ENCODE assay signal across 19 cellular contexts in genomic region chr2:186530314-186530713, GRCh38. TPM values are rescaled to one million over a fixed set of nuclear protein-coding genes. Genes with fewer than 3 reads are reported as not detected.
DNase-seq lines count a peak whose midpoint lies in the region; ATAC-seq, FAIRE-seq and TF ChIP-seq lines count a peak whose summit lies in the region.
"Had no signal": no experiment of that assay in that cellular context is flagged by ENCODE, and none has a peak within 500 bp of the region (broad histone marks: within the 10 kb centered on the region; RNA-seq: fewer than 3 reads in every experiment).

No MANE protein-coding gene starts in this region.

- peak overlapping the region; percentile 90 for H3K27ac Mint-ChIP-seq in mesothelial cell of epicardium
- H3K27ac Mint-ChIP-seq: B cell; CD4-positive, alpha-beta T cell; CD8-positive, alpha-beta T cell had no signal

- H3K9me1 ChIP-seq in K562 (ENCODE audit: control insufficient read depth, insufficient read depth, low read length), result no peaks in the 10 kb centered on the region

- POLR2A ChIA-PET in HepG2 (lab: Yijun Ruan, JAX), result interaction anchor here (3.5 kb wide), 1 partner anchor 59 kb away, joined by 20 read pairs; the partner anchor contains the start of gene ITGAV
- POLR2A ChIA-PET in K562 (lab: Yijun Ruan, JAX), result interaction anchor here (0.9 kb wide), 1 partner anchor 11 kb away, joined by 3 read pairs; no protein-coding TSS in a partner anchor

- DNase-seq in HepG2 (ENCODE audit: low spot score) (peak; percentile 63), right lobe of liver (no peak), K562 (ENCODE audit: extremely low read depth in 1 of 4, low spot score in 3 of 4) (no peak), mesothelial cell of epicardium (ENCODE audit: low spot score in 2 of 2, unreplicated experiment in 2 of 2) (no peak), NOMO-1 (lab: John Stamatoyannopoulos, UW; ENCODE audit: unreplicated experiment in 2 of 2) (no peak), hypothalamus (lab: John Stamatoyannopoulos, UW) (no peak)
- DNase-seq: AML-193; Caco-2; Calu3; CD4-positive, alpha-beta T cell; CD8-positive, alpha-beta T cell; DMS79 treated with DMSO at 0.1 percent for 48 hours; GF-D8 had no signal

- TF ChIP-seq EP300 in HepG2 (IDR thresholded peaks at IDR 0.05; ENCODE audit: low read depth in 2 of 2, low read length in 2 of 2), result no peak
- no peak for TF ChIP-seq EP300 in HepG2 (CRISPR knock-in tag; IDR thresholded peaks at IDR 0.05; ENCODE audit: borderline replicate concordance)
- no peak for TF ChIP-seq EP300 in K562 (IDR thresholded peaks at IDR 0.05; ENCODE audit: low read length)

- no peak overlapping the region for H3K4me3 ChIP-seq in HepG2 (replicated peaks in 1 of 3; ENCODE audit: insufficient read depth in 1 of 3, low read depth in 2 of 3, low read length in 3 of 3)
- H3K4me3 ChIP-seq in right lobe of liver, result no peak overlapping the region
- H3K4me3 ChIP-seq in K562, result no peak overlapping the region
- H3K4me3 ChIP-seq: A549; BLaER1 treated with 17β-estradiol and CSF1 and Interleukin-3, amounts not matched to agents 10 nM and 100 nM had no signal

- no peak overlapping the region for H3K27ac ChIP-seq in HepG2 (ENCODE audit: extremely low read length, insufficient read depth, low read length)
- no peak overlapping the region for H3K27ac ChIP-seq in right lobe of liver
- H3K27ac ChIP-seq in K562 (ENCODE audit: extremely low read depth, low read depth, low read length), result no peak overlapping the region
- H3K27ac ChIP-seq: 22Rv1; A549; BLaER1 treated with 17β-estradiol and CSF1 and Interleukin-3, amounts not matched to agents 10 nM and 100 nM; C4-2B had no signal

- H3K79me2 ChIP-seq in HepG2 (ENCODE audit: insufficient read depth, low read length), result no peaks in the 10 kb centered on the region
- H3K79me2 ChIP-seq in K562 (ENCODE audit: control insufficient read depth, insufficient read depth, low read length), result no peaks in the 10 kb centered on the region

- intact Hi-C loops in HepG2 (cut with micrococcal nuclease; ENCODE audit: unreplicated experiment) (no loop called here), right lobe of liver (cut with DNase I) (no loop called here), K562 (cut with micrococcal nuclease) (no loop called here)

- H3K4me1 Mint-ChIP-seq in mesothelial cell of epicardium, result peaks cover 31% of the 10 kb centered on the region
- H3K4me1 Mint-ChIP-seq: B cell had no signal

- H4K20me1 ChIP-seq in HepG2 (ENCODE audit: insufficient read depth, low read length) (no peaks in the 10 kb centered on the region), K562 (replicated peaks; ENCODE audit: control insufficient read depth, insufficient read depth, low read length) (no peaks in the 10 kb centered on the region)
- H4K20me1 ChIP-seq: BLaER1 treated with 17β-estradiol and CSF1 and Interleukin-3, amounts not matched to agents 10 nM and 100 nM had no signal

- TF ChIP-seq CTCF in HepG2 (CRISPR knock-in tag; IDR thresholded peaks at IDR 0.05) (no peak), right lobe of liver (IDR thresholded peaks at IDR 0.05) (no peak), K562 (IDR thresholded peaks at IDR 0.05 in 2 of 3, conservative IDR thresholded peaks at IDR 0.05 in 1 of 3; ENCODE audit: insufficient read depth in 2 of 3, low read depth in 1 of 3, low read length in 3 of 3) (no peak), mesothelial cell of epicardium (IDR thresholded peaks at IDR 0.05; ENCODE audit: unreplicated experiment) (no peak)

- H3K9ac ChIP-seq in HepG2 (ENCODE audit: insufficient read depth, low read depth, low read length) (no peak overlapping the region), K562 (ENCODE audit: insufficient read depth in 1 of 2, low read depth in 2 of 2, low read length in 2 of 2) (no peak overlapping the region)
- H3K9ac ChIP-seq: BLaER1 treated with 17β-estradiol and CSF1 and Interleukin-3, amounts not matched to agents 10 nM and 100 nM had no signal

- H3K4me1 ChIP-seq in HepG2 (ENCODE audit: insufficient read depth, low read length) (peaks cover 48% of the 10 kb centered on the region), right lobe of liver (peaks cover 0 to 6% (median 0%) of the 10 kb centered on the region in 4 donors), K562 (replicated peaks in 1 of 2; ENCODE audit: control insufficient read depth in 2 of 2, insufficient read depth in 2 of 2, low read length in 2 of 2) (peaks cover 3 to 7% of the 10 kb centered on the region in 2 experiments; a peak in 3 of 5 replicates)
- H3K4me1 ChIP-seq: BLaER1 treated with 17β-estradiol and CSF1 and Interleukin-3, amounts not matched to agents 10 nM and 100 nM had no signal

- in situ Hi-C loops in HepG2 (cut with HindIII; ENCODE audit: extremely low pct_ligation_motif_present, low pct_unique_long_range_greater_than_20kb) (no loop called here), K562 (cut with MboI) (no loop called here)

- H3K4me2 ChIP-seq in HepG2 (ENCODE audit: low read depth, low read length) (no peak overlapping the region), K562 (ENCODE audit: insufficient read depth, low read length) (no peak overlapping the region)
- H3K4me2 ChIP-seq: A549; BLaER1 treated with 17β-estradiol and CSF1 and Interleukin-3, amounts not matched to agents 10 nM and 100 nM had no signal

- H3K27me3 Mint-ChIP-seq in mesothelial cell of epicardium (ENCODE audit: low read depth), result no peaks in the 10 kb centered on the region
- H3K27me3 Mint-ChIP-seq: B cell; CD4-positive, alpha-beta T cell had no signal

- CTCF ChIA-PET in HepG2 (lab: Yijun Ruan, JAX; ENCODE audit: low intra/inter-chr PET ratio, low total read pairs), result no interaction called here
- CTCF ChIA-PET in K562 (lab: Yijun Ruan, JAX; ENCODE audit: low intra/inter-chr PET ratio), result no interaction called here

- TF ChIP-seq POLR2A in HepG2 (IDR thresholded peaks at IDR 0.05; ENCODE audit: insufficient read depth in 1 of 2, low read depth in 2 of 2, low read length in 2 of 2) (no peak), right lobe of liver (IDR thresholded peaks at IDR 0.05) (no peak), K562 (conservative IDR thresholded peaks at IDR 0.05) (no peak)

- peaks cover 15% of the 10 kb centered on the region for H3K36me3 Mint-ChIP-seq in mesothelial cell of epicardium
- H3K36me3 Mint-ChIP-seq: CD8-positive, alpha-beta T cell had no signal

- no TSS peak for BruUV-seq in HepG2 (replicated peaks; lab: Mats Ljungman, UMichigan)
- BruUV-seq in K562 (replicated peaks; lab: Mats Ljungman, UMichigan), result no TSS peak

- no peak for FAIRE-seq in HepG2 (lab: Jason Lieb, UNC)
- FAIRE-seq in K562 (lab: Jason Lieb, UNC), result no peak
- FAIRE-seq: A549, GM19239 had no signal

- H3K9me3 Mint-ChIP-seq in mesothelial cell of epicardium, result peaks cover 20% of the 10 kb centered on the region
- H3K9me3 Mint-ChIP-seq: CD4-positive, alpha-beta T cell; CD8-positive, alpha-beta T cell had no signal

- ATAC-seq in HepG2, result peak; percentile 23; the same call in 1 of the 3 replicates
- no peak for ATAC-seq in right lobe of liver
- ATAC-seq in K562, result no peak
- ATAC-seq: CD8-positive, alpha-beta T cell had no signal

- H3K9me3 ChIP-seq in HepG2 (ENCODE audit: low read length) (no peaks in the 10 kb centered on the region), right lobe of liver (no peaks in the 10 kb centered on the region), K562 (replicated peaks; ENCODE audit: control insufficient read depth, insufficient read depth, low read depth, low read length) (no peaks in the 10 kb centered on the region)
- H3K9me3 ChIP-seq: A549, Caco-2 had no signal

- H3K27me3 ChIP-seq in HepG2 (ENCODE audit: control insufficient read depth in 1 of 2, insufficient read depth in 2 of 2, low read length in 2 of 2) (no peaks in the 10 kb centered on the region), right lobe of liver (no peaks in the 10 kb centered on the region), K562 (ENCODE audit: control insufficient read depth in 2 of 2, insufficient read depth in 2 of 2, low read length in 2 of 2) (no peaks in the 10 kb centered on the region)
- H3K27me3 ChIP-seq: BLaER1 treated with 17β-estradiol and CSF1 and Interleukin-3, amounts not matched to agents 10 nM and 100 nM had no signal

- no peak for TF ChIP-seq RAD21 in HepG2 (CRISPR knock-in tag; IDR thresholded peaks at IDR 0.05)
- TF ChIP-seq RAD21 in K562 (CRISPR knock-in tag; conservative IDR thresholded peaks at IDR 0.05 in 1 of 2, IDR thresholded peaks at IDR 0.05 in 1 of 2), result no peak

- H2AFZ ChIP-seq in HepG2 (ENCODE audit: low read length), result no peak overlapping the region
- no peak overlapping the region for H2AFZ ChIP-seq in K562 (ENCODE audit: low read depth, low read length)

- 73% methylated on average over 3 of the region's 3 CpGs for WGBS in HepG2 (ENCODE audit: low lambda C conversion rate)
- WGBS in right lobe of liver (ENCODE audit: insufficient coverage, low coverage, low lambda C conversion rate, missing lambda C conversion rate), result 85% methylated on average over 3 of the region's 3 CpGs
- WGBS in K562 (ENCODE audit: insufficient coverage, low coverage, missing lambda C conversion rate), result 47% methylated on average over 3 of the region's 3 CpGs

- H3K36me3 ChIP-seq in HepG2 (replicated peaks in 1 of 2; ENCODE audit: control insufficient read depth in 1 of 2, insufficient read depth in 2 of 2, low read length in 2 of 2) (no peaks in the 10 kb centered on the region), right lobe of liver (no peaks in the 10 kb centered on the region), K562 (ENCODE audit: control insufficient read depth, insufficient read depth, low read length) (no peaks in the 10 kb centered on the region)
- H3K36me3 ChIP-seq: BLaER1 treated with 17β-estradiol and CSF1 and Interleukin-3, amounts not matched to agents 10 nM and 100 nM had no signal

- H3K4me3 Mint-ChIP-seq in mesothelial cell of epicardium, result no peak overlapping the region
- H3K4me3 Mint-ChIP-seq: B cell; CD4-positive, alpha-beta T cell; CD8-positive, alpha-beta T cell had no signal

RNA-seq across cellular contexts. Expression of gene ZC3H15, which starts 44.3 kb away (rescaled TPM):
- total RNA-seq in HepG2 (2016; rRNA removed; fragmentation: Illumina TruSeq; extraction: Trizol) (168 and 286 TPM in 2 replicates), right lobe of liver (10 to 100 TPM; 20.7 to 41.2 (median 30.5) TPM), K562 (2014; rRNA removed) (121 and 156 TPM in 2 replicates), K562 (2014; rRNA removed; fragmentation: Illumina TruSeq; extraction: Trizol) (236 and 258 TPM in 2 replicates), K562 (2015; rRNA removed; fragmentation: Illumina TruSeq; extraction: Trizol) (196 and 209 TPM in 2 replicates), K562 (2021) (122 and 132 TPM in 2 replicates), mesothelial cell of epicardium (56.4 to 61.3 TPM (median 57.6 TPM) in 3 replicates)
- total RNA-seq in HepG2 (2016; cell fraction: cytosol; rRNA removed; fragmentation: Illumina TruSeq; extraction: Trizol; ENCODE audit: low read depth), result 39.3 and 41.4 TPM in 2 replicates
- total RNA-seq in HepG2 (2016; cell fraction: insoluble cytoplasmic fraction; rRNA removed; fragmentation: Illumina TruSeq; extraction: Trizol), result 174 and 286 TPM in 2 replicates
- 84.8 and 91.5 TPM in 2 replicates for total RNA-seq in HepG2 (2016; cell fraction: membrane; rRNA removed; fragmentation: Illumina TruSeq; extraction: Trizol)
- 113 and 129 TPM in 2 replicates for total RNA-seq in HepG2 (2016; cell fraction: nucleus; rRNA removed; fragmentation: Illumina TruSeq; extraction: Trizol)
- polyA plus RNA-seq in HepG2 (2011; rRNA removed) (52.4 and 84.6 TPM in 2 replicates), K562 (2011; rRNA removed) (145 and 211 TPM in 2 replicates), K562 (2014; fragmentation: Illumina TruSeq; extraction: Trizol) (227 and 286 TPM in 2 replicates), K562 (2014; fragmentation: Nextera tagmentation; extraction: Ambion mirVana) (100 to 1,000 TPM; 182 to 186 TPM), K562 (2014; rRNA removed) (182 and 189 TPM in 2 replicates)
- polyA plus RNA-seq in HepG2 (2011; cell fraction: cytosol; rRNA removed), result 36.7 and 43.7 TPM in 2 replicates
- polyA plus RNA-seq in HepG2 (2011; cell fraction: nucleus; rRNA removed), result 37.4 and 45.3 TPM in 2 replicates
- 101 and 115 TPM in 2 replicates for polyA plus RNA-seq in HepG2 (2012)
- 19.6 and 19.9 TPM in 2 replicates for polyA plus RNA-seq in HepG2 (2016; cell fraction: cytosol; fragmentation: Illumina TruSeq; extraction: Trizol; ENCODE audit: low read depth)
- 271 and 305 TPM in 2 replicates for polyA plus RNA-seq in HepG2 (2016; cell fraction: insoluble cytoplasmic fraction; fragmentation: Illumina TruSeq; extraction: Trizol; ENCODE audit: low read depth)
- polyA plus RNA-seq in HepG2 (2016; cell fraction: membrane; fragmentation: Illumina TruSeq; extraction: Trizol; ENCODE audit: low read depth), result 50.1 and 56.6 TPM in 2 replicates
- polyA plus RNA-seq in HepG2 (2016; cell fraction: nucleus; fragmentation: Illumina TruSeq; extraction: Trizol; ENCODE audit: insufficient read depth, low read depth), result 191 and 195 TPM in 2 replicates
- polyA minus RNA-seq in HepG2 (2011; rRNA and poly(A)+ RNA removed; ENCODE audit: low replicate concordance), result 7.5 and 12.5 TPM in 2 replicates
- polyA minus RNA-seq in HepG2 (2011; cell fraction: cytosol; rRNA and poly(A)+ RNA removed), result 40.4 and 47.8 TPM in 2 replicates
- polyA minus RNA-seq in HepG2 (2011; cell fraction: nucleus; rRNA and poly(A)+ RNA removed), result 119 and 132 TPM in 2 replicates
- total RNA-seq in K562 (2011; cell fraction: chromatin; rRNA removed; ENCODE audit: low replicate concordance), result 42.4 and 165 TPM in 2 replicates
- total RNA-seq in K562 (2011; cell fraction: nucleolus; rRNA removed), result 17.0 and 27.1 TPM in 2 replicates
- 58.4 and 78.7 TPM in 2 replicates for total RNA-seq in K562 (2011; cell fraction: nucleoplasm; rRNA removed)
- polyA plus RNA-seq in K562 (2011; cell fraction: cytosol; rRNA removed), result 32.2 and 67.4 TPM in 2 replicates
- polyA plus RNA-seq in K562 (2011; cell fraction: nucleus; rRNA removed), result 47.3 and 75.8 TPM in 2 replicates
- polyA plus RNA-seq in K562 (2012), result 104 and 142 TPM in 2 replicates
- polyA minus RNA-seq in K562 (2011; rRNA and poly(A)+ RNA removed), result 224 and 232 TPM in 2 replicates
- polyA minus RNA-seq in K562 (2011; cell fraction: cytosol; rRNA and poly(A)+ RNA removed), result 70.7 and 73.4 TPM in 2 replicates
- polyA minus RNA-seq in K562 (2011; cell fraction: nucleus; rRNA and poly(A)+ RNA removed), result 34.3 and 68.2 TPM in 2 replicates

RNA-seq across cellular contexts. Expression of gene ITGAV, which starts 59.5 kb away (rescaled TPM):
- total RNA-seq in HepG2 (2016; rRNA removed; fragmentation: Illumina TruSeq; extraction: Trizol) (35.8 and 60.4 TPM in 2 replicates), right lobe of liver (10 to 100 TPM; 16.3 to 48.4 (median 26.4) TPM), K562 (2014; rRNA removed) (10.4 and 10.7 TPM in 2 replicates), K562 (2014; rRNA removed; fragmentation: Illumina TruSeq; extraction: Trizol) (17.6 and 18.4 TPM in 2 replicates), K562 (2015; rRNA removed; fragmentation: Illumina TruSeq; extraction: Trizol) (16.2 and 16.5 TPM in 2 replicates), K562 (2021) (15.5 and 17.7 TPM in 2 replicates), mesothelial cell of epicardium (93.3 to 112 TPM (median 100 TPM) in 3 replicates)
- 3.7 and 6.3 TPM in 2 replicates for total RNA-seq in HepG2 (2016; cell fraction: cytosol; rRNA removed; fragmentation: Illumina TruSeq; extraction: Trizol; ENCODE audit: low read depth)
- total RNA-seq in HepG2 (2016; cell fraction: insoluble cytoplasmic fraction; rRNA removed; fragmentation: Illumina TruSeq; extraction: Trizol), result 33.3 and 58.5 TPM in 2 replicates
- 7.7 and 8.2 TPM in 2 replicates for total RNA-seq in HepG2 (2016; cell fraction: membrane; rRNA removed; fragmentation: Illumina TruSeq; extraction: Trizol)
- total RNA-seq in HepG2 (2016; cell fraction: nucleus; rRNA removed; fragmentation: Illumina TruSeq; extraction: Trizol), result 74.9 and 86.9 TPM in 2 replicates
- polyA plus RNA-seq in HepG2 (2011; rRNA removed) (52.0 and 59.1 TPM in 2 replicates), K562 (2011; rRNA removed) (16.2 and 16.3 TPM in 2 replicates), K562 (2014; fragmentation: Illumina TruSeq; extraction: Trizol) (8.5 and 10.3 TPM in 2 replicates), K562 (2014; fragmentation: Nextera tagmentation; extraction: Ambion mirVana) (1 to 10 TPM; 3.7 to 4.6 TPM), K562 (2014; rRNA removed) (7.4 and 8.8 TPM in 2 replicates)
- polyA plus RNA-seq in HepG2 (2011; cell fraction: cytosol; rRNA removed), result 21.6 and 34.2 TPM in 2 replicates
- polyA plus RNA-seq in HepG2 (2011; cell fraction: nucleus; rRNA removed), result 55.2 and 64.5 TPM in 2 replicates
- 25.9 and 41.2 TPM in 2 replicates for polyA plus RNA-seq in HepG2 (2012)
- 0.74 and 0.83 TPM in 2 replicates for polyA plus RNA-seq in HepG2 (2016; cell fraction: cytosol; fragmentation: Illumina TruSeq; extraction: Trizol; ENCODE audit: low read depth)
- 14.0 and 15.7 TPM in 2 replicates for polyA plus RNA-seq in HepG2 (2016; cell fraction: insoluble cytoplasmic fraction; fragmentation: Illumina TruSeq; extraction: Trizol; ENCODE audit: low read depth)
- polyA plus RNA-seq in HepG2 (2016; cell fraction: membrane; fragmentation: Illumina TruSeq; extraction: Trizol; ENCODE audit: low read depth), result 1.8 and 2.3 TPM in 2 replicates
- 56.7 and 59.3 TPM in 2 replicates for polyA plus RNA-seq in HepG2 (2016; cell fraction: nucleus; fragmentation: Illumina TruSeq; extraction: Trizol; ENCODE audit: insufficient read depth, low read depth)
- polyA minus RNA-seq in HepG2 (2011; rRNA and poly(A)+ RNA removed; ENCODE audit: low replicate concordance), result 22.8 and 55.2 TPM in 2 replicates
- polyA minus RNA-seq in HepG2 (2011; cell fraction: cytosol; rRNA and poly(A)+ RNA removed), result 138 and 152 TPM in 2 replicates
- 135 and 161 TPM in 2 replicates for polyA minus RNA-seq in HepG2 (2011; cell fraction: nucleus; rRNA and poly(A)+ RNA removed)
- total RNA-seq in K562 (2011; cell fraction: chromatin; rRNA removed; ENCODE audit: low replicate concordance), result 44.5 and 102 TPM in 2 replicates
- 19.5 and 40.0 TPM in 2 replicates for total RNA-seq in K562 (2011; cell fraction: nucleolus; rRNA removed)
- 34.2 and 43.0 TPM in 2 replicates for total RNA-seq in K562 (2011; cell fraction: nucleoplasm; rRNA removed)
- 3.6 and 7.9 TPM in 2 replicates for polyA plus RNA-seq in K562 (2011; cell fraction: cytosol; rRNA removed)
- 29.1 and 37.9 TPM in 2 replicates for polyA plus RNA-seq in K562 (2011; cell fraction: nucleus; rRNA removed)
- 8.4 and 15.6 TPM in 2 replicates for polyA plus RNA-seq in K562 (2012)
- 32.1 and 40.9 TPM in 2 replicates for polyA minus RNA-seq in K562 (2011; rRNA and poly(A)+ RNA removed)
- polyA minus RNA-seq in K562 (2011; cell fraction: cytosol; rRNA and poly(A)+ RNA removed), result 16.9 and 21.9 TPM in 2 replicates
- 25.4 and 40.0 TPM in 2 replicates for polyA minus RNA-seq in K562 (2011; cell fraction: nucleus; rRNA and poly(A)+ RNA removed)

Comparison
In these comparisons a context has a peak if more than half of its experiments do, and no peak if none do; other contexts are left out.
1. Of the 241 proteins assayed by ChIP-seq in both HepG2 and K562: peak only in HepG2: TCF7; only in K562: none; in both: CEBPB and CEBPG; in neither: 238.